Comparison of ENCODE assay signal across 24 cellular contexts in the genomic region with DNA sequence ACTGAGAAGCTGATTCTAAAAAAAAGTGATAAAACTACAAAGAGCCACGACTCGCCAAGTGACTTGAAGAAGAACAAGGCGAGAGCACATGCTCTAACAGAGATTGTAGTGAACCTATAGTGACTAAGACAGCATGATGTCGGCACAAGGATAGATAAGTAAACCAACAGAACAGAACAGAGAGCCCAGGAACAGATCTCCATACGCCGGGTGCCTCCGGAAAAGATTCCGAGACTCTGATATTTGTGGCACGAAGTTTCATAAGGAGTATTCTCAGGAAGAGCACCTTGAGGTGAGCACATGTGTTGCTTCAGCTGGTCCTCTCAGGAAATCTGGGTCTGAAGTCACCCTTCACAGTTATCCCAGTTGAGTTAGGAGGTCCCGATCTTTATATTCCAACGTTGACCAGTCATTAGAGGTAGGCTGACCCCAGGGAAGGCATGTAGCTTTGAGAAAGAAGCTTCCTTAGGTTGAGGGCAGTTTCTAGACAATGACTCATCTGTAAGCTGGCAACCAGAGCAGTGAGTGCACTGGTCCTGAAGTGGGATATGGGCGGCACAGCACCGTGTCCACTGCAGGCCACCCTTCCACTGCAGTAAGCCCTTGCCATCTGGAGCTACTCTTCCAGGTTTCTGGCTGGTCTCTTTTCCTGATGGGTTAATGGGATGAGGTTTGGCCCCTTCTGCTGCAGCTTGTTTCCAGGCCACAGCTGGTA. TPM values are rescaled to one million over a fixed set of nuclear protein-coding genes. Genes with fewer than 3 reads are reported as not detected.
"Had no signal": no experiment of that assay in that cellular context is flagged by ENCODE, and none has a peak within 500 bp of the region (broad histone marks: within the 10 kb centered on the region; RNA-seq: fewer than 3 reads in every experiment).

No MANE protein-coding gene starts in this region.

- H3K4me3 ChIP-seq: pancreas, prostate gland, sigmoid colon, smooth muscle cell, thyroid gland had no signal

- H3K4me2 ChIP-seq: smooth muscle cell had no signal

- H3K4me1 ChIP-seq: pancreas, prostate gland, sigmoid colon, thyroid gland had no signal

- ATAC-seq: left cardiac atrium; pancreas; stimulated activated memory B cell treated with anti-CD40 and anti-IgM and Interleukin-4, amounts not matched to agents 10 μg/mL and 1 μg/mL and 100 μg/mL, for 72 hours; stimulated activated naive CD8-positive, alpha-beta T cell treated with anti-CD3 and anti-CD28 coated beads, Interleukin-15, amount 100 ng/mL, for 72 hours had no signal

- H3K27me3 ChIP-seq: brain microvascular endothelial cell, pancreas, sigmoid colon, thyroid gland had no signal

- H3K36me3 ChIP-seq: brain microvascular endothelial cell, pancreas, prostate gland, sigmoid colon, thyroid gland had no signal

- DNase-seq: activated CD4-positive, alpha-beta T cell treated with anti-CD3 and anti-CD28 coated beads for 48 hours; activated CD4-positive, alpha-beta T cell treated with anti-CD3 and anti-CD28 coated beads, Interleukin-2, amount 50 U/mL, for 48 hours; activated CD8-positive, alpha-beta memory T cell treated with anti-CD3 and anti-CD28 coated beads for 24 hours; activated effector memory CD4-positive, alpha-beta T cell treated with anti-CD3 and anti-CD28 coated beads, Interleukin-2, amount 50 U/mL, for 16 hours; activated naive CD4-positive, alpha-beta T cell treated with anti-CD3 and anti-CD28 coated beads, Interleukin-2, amount 50 U/mL, for 16 hours; amniotic stem cell; brain microvascular endothelial cell; central memory CD4-positive, alpha-beta T cell; left cardiac atrium; mammary epithelial cell; nephron progenitor cell; pancreas; sigmoid colon; stimulated activated CD4-positive, alpha-beta T cell treated with anti-CD3 and anti-CD28 coated beads, Interleukin-1b, Interleukin-23, amount 100 ng/mL, for 48 hours; stimulated activated CD4-positive, alpha-beta T cell treated with anti-CD3 and anti-CD28 coated beads, Interleukin-4, amount 100 ng/mL, for 4 hours; stimulated activated CD8-positive, alpha-beta memory T cell treated with anti-CD3 and anti-CD28 coated beads, Interleukin-4, amount 100 ng/mL, for 48 hours; stimulated activated naive CD8-positive, alpha-beta T cell treated with anti-CD3 and anti-CD28 coated beads, Interleukin-15, amount 100 ng/mL, for 72 hours; thyroid gland had no signal

- H3K9me3 ChIP-seq: pancreas, prostate gland, sigmoid colon, thyroid gland had no signal

- H3K27ac ChIP-seq: brain microvascular endothelial cell, epithelial cell of prostate, pancreas, prostate gland, sigmoid colon, thyroid gland had no signal

RNA-seq across cellular contexts. Expression of gene COL23A1, which starts 50.3 kb away (rescaled TPM):
- total RNA-seq: activated T-helper 1 cell treated with anti-CD3 and anti-CD28 coated beads, Interleukin-12 subunit alpha, Interleukin-12 subunit beta, Interleukin-2, Interleukin-4 antibody, amounts not matched to agents 30 ng/mL and 10 ng/mL and 1 ng/mL, durations not matched to agents 14 hours and 24 hours and 36 hours; T-helper 1 cell treated with Interleukin-12 subunit alpha and Interleukin-12 subunit beta and Interleukin-4 antibody, amounts not matched to agents 30 ng/mL and 1 ng/mL, for 36 hours had no signal
